ENCODE assay signal across 14 cellular contexts in genomic region chr2:63124209-63124608, GRCh38.
DNase-seq lines count a peak whose midpoint lies in the region; ATAC-seq and TF ChIP-seq lines count a peak whose summit lies in the region.
"Had no signal": no experiment of that assay in that cellular context is flagged by ENCODE, and none has a peak within 500 bp of the region (broad histone marks: within the 10 kb centered on the region; RNA-seq: fewer than 3 reads in every experiment).

No MANE protein-coding gene starts in this region.

- DNase-seq in GM10248 (ENCODE audit: extremely low spot score): peak; percentile 28
- peak; percentile 70 for DNase-seq in SIG-M5 treated with dmso at 0.1 percent for 504 hours (lab: John Stamatoyannopoulos, UW; ENCODE audit: unreplicated experiment)
- DNase-seq in MG63: no peak
- no peak for DNase-seq in WTC11 (ENCODE audit: low spot score)
- no peak for DNase-seq in NCI-H1048 (lab: John Stamatoyannopoulos, UW)
- DNase-seq in stimulated activated CD4-positive, alpha-beta T cell treated with anti-CD3 and anti-CD28 coated beads, Interleukin-2, amount 100 ng/mL, for 48 hours: no peak
- DNase-seq: aorta; H7; naive thymus-derived CD8-positive, alpha-beta T cell; NCI-H524 treated with DMSO at 0.1 percent for 48 hours; small intestine had no signal

- ATAC-seq in GM21360 (IDR thresholded peaks at IDR 0.05; ENCODE audit: unreplicated experiment) (peak; percentile 76), HG03175 (IDR thresholded peaks at IDR 0.05; ENCODE audit: unreplicated experiment) (peak; percentile 53), WTC11 (no peak)
- ATAC-seq: naive thymus-derived CD8-positive, alpha-beta T cell had no signal

- peaks cover 8% of the 10 kb centered on the region for H3K9me3 Mint-ChIP-seq in WTC11

- CTCF ChIA-PET in GM10248 (lab: Yijun Ruan, JAX) (interaction anchor here (1.2 kb wide), 1 partner anchor 18 kb away, joined by 3 read pairs; no protein-coding TSS in a partner anchor), WTC11 (lab: Charles Lee) (no interaction called here)

- no peak overlapping the region for H3K4me3 Mint-ChIP-seq in WTC11
- H3K4me3 Mint-ChIP-seq: IgD-negative memory B cell; naive thymus-derived CD8-positive, alpha-beta T cell had no signal

- H3K36me3 Mint-ChIP-seq in WTC11: peaks cover 5% of the 10 kb centered on the region

- no peaks in the 10 kb centered on the region for H3K27me3 ChIP-seq in MG63

- H3K4me1 Mint-ChIP-seq in WTC11: peaks cover 13% of the 10 kb centered on the region

- no peaks in the 10 kb centered on the region for H3K27me3 Mint-ChIP-seq in WTC11 (ENCODE audit: low read depth)
- H3K27me3 Mint-ChIP-seq: IgD-negative memory B cell; naive thymus-derived CD8-positive, alpha-beta T cell had no signal

- H3K4me3 ChIP-seq in MG63: no peak overlapping the region

- H3K27ac Mint-ChIP-seq in WTC11: no peak overlapping the region
- H3K27ac Mint-ChIP-seq: IgD-negative memory B cell; naive thymus-derived CD8-positive, alpha-beta T cell had no signal

- TF ChIP-seq CTCF in GM10248 (IDR thresholded peaks at IDR 0.05; ENCODE audit: control extremely low read depth, extremely low read depth, low read depth, missing control alignments) (no peak), WTC11 (IDR thresholded peaks at IDR 0.05) (no peak)

- H3K9me3 ChIP-seq in MG63: no peaks in the 10 kb centered on the region

- POLR2A ChIA-PET in GM10248 (lab: Yijun Ruan, JAX) (no interaction called here), WTC11 (lab: Charles Lee) (no interaction called here)

- no peaks in the 10 kb centered on the region for H3K36me3 ChIP-seq in MG63

TF ChIP-seq in WTC11, 78 proteins besides CTCF, POLR2A, EP300 and RAD21:
- TF ChIP-seq RELA (CRISPR knock-in tag; IDR thresholded peaks at IDR 0.05; ENCODE audit: borderline replicate concordance): no peak
- no peak for TF ChIP-seq GTF2I (CRISPR knock-in tag; conservative IDR thresholded peaks at IDR 0.05)
- TF ChIP-seq FOXP4 (CRISPR knock-in tag; IDR thresholded peaks at IDR 0.05): no peak
- TF ChIP-seq FOXK1 (CRISPR knock-in tag; IDR thresholded peaks at IDR 0.05): no peak
- TF ChIP-seq NFYB (CRISPR knock-in tag; conservative IDR thresholded peaks at IDR 0.05; ENCODE audit: low read depth): no peak
- no peak for TF ChIP-seq E2F5 (CRISPR knock-in tag; IDR thresholded peaks at IDR 0.05)
- TF ChIP-seq TP53 (CRISPR knock-in tag; IDR thresholded peaks at IDR 0.05): no peak
- no peak for TF ChIP-seq MYBL2 (CRISPR knock-in tag; IDR thresholded peaks at IDR 0.05)
- no peak for TF ChIP-seq IRF2 (CRISPR knock-in tag; IDR thresholded peaks at IDR 0.05; ENCODE audit: borderline replicate concordance, low read depth)
TF ChIP-seq in WTC11: peak in this region for 0.

Comparison
In these comparisons a context has a peak if more than half of its experiments do, and no peak if none do; other contexts are left out.
1. DNase-seq: peak in GM10248 (single experiment) and SIG-M5 treated with dmso at 0.1 percent for 504 hours (single experiment); none in MG63 (single experiment), WTC11 (single experiment), NCI-H1048 (single experiment) and stimulated activated CD4-positive, alpha-beta T cell treated with anti-CD3 and anti-CD28 coated beads, Interleukin-2, amount 100 ng/mL, for 48 hours (0 of 2).